14 cellular contexts compared by ENCODE assay signal in the genomic region with DNA sequence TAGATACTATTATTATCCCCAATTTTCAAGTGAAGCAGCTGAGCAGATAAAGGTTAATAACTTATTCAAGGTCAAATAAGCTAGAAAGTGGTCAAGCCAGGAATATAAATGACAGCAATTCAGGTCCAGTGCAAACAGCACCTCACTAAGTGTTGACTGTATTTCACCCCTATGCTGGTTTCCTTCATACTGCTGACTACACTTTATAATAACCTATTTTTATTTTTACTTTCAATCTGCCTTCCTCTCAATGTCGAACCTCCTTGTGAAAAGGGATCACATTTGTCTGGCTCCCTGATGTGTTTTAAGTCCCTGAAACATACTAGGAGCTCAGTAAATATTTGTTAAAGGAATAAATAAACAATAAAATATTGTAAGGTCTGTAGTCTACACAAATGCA.
"Had no signal": no experiment of that assay in that cellular context is flagged by ENCODE, and none has a peak within 500 bp of the region (broad histone marks: within the 10 kb centered on the region; RNA-seq: fewer than 3 reads in every experiment).

No MANE protein-coding gene starts in this region.

- H3K27me3 ChIP-seq: dorsolateral prefrontal cortex, foreskin keratinocyte, pancreas had no signal

- H3K36me3 Mint-ChIP-seq: activated CD4-positive, alpha-beta memory T cell treated with anti-CD3 and anti-CD28 coated beads for 36 hours had no signal

- H3K36me3 ChIP-seq: pancreas, thoracic aorta had no signal

- H3K27me3 Mint-ChIP-seq: activated CD4-positive, alpha-beta memory T cell treated with anti-CD3 and anti-CD28 coated beads for 36 hours; stimulated activated naive CD8-positive, alpha-beta T cell treated with anti-CD3 and anti-CD28 coated beads, Interleukin-15, Interleukin-2, amounts not matched to agents 100 ng/mL and 50 ng/mL, for 24 hours had no signal

- H3K9me3 ChIP-seq: pancreas, thoracic aorta had no signal

- DNase-seq: activated CD4-positive, alpha-beta memory T cell treated with anti-CD3 and anti-CD28 coated beads for 36 hours; activated gamma-delta T cell treated with Interleukin-2 at 50 U/mL for 16 hours; activated T-cell treated with anti-CD3 and anti-CD28 coated beads, Interleukin-2, amount 50 U/mL, for 48 hours; dorsolateral prefrontal cortex; foreskin keratinocyte; head of caudate nucleus; islet precursor cell; pancreas; stimulated activated CD4-positive, alpha-beta T cell treated with anti-CD3 and anti-CD28 coated beads, Interleukin-4, amount 100 ng/mL, for 1 hour; stimulated activated CD8-positive, alpha-beta memory T cell treated with anti-CD3 and anti-CD28 coated beads, Interleukin-4, amount 100 ng/mL, for 48 hours; T-helper 9 cell had no signal

- H3K4me3 ChIP-seq: dorsolateral prefrontal cortex, pancreas, thoracic aorta had no signal

- H3K4me3 Mint-ChIP-seq: activated CD4-positive, alpha-beta memory T cell treated with anti-CD3 and anti-CD28 coated beads for 36 hours; neural crest cell; stimulated activated naive CD8-positive, alpha-beta T cell treated with anti-CD3 and anti-CD28 coated beads, Interleukin-15, Interleukin-2, amounts not matched to agents 100 ng/mL and 50 ng/mL, for 24 hours had no signal

- H3K4me1 Mint-ChIP-seq: neural crest cell had no signal

- H3K9me3 Mint-ChIP-seq: neural crest cell; stimulated activated naive CD8-positive, alpha-beta T cell treated with anti-CD3 and anti-CD28 coated beads, Interleukin-15, Interleukin-2, amounts not matched to agents 100 ng/mL and 50 ng/mL, for 24 hours had no signal

- H3K27ac ChIP-seq: dorsolateral prefrontal cortex, foreskin keratinocyte, pancreas, thoracic aorta had no signal

- H3K27ac Mint-ChIP-seq: activated CD4-positive, alpha-beta memory T cell treated with anti-CD3 and anti-CD28 coated beads for 36 hours; stimulated activated naive CD8-positive, alpha-beta T cell treated with anti-CD3 and anti-CD28 coated beads, Interleukin-15, Interleukin-2, amounts not matched to agents 100 ng/mL and 50 ng/mL, for 24 hours had no signal
